Comparison of ENCODE assay signal across 31 cellular contexts in genomic region chr7:124351950-124352349, GRCh38.
A peak's percentile ranks its signal among the peaks of the same experiment; 100 is the strongest.
DNase-seq lines count a peak whose midpoint lies in the region; ATAC-seq, FAIRE-seq and TF ChIP-seq lines count a peak whose summit lies in the region.
"Had no signal": no experiment of that assay in that cellular context is flagged by ENCODE, and none has a peak within 500 bp of the region (broad histone marks: within the 10 kb centered on the region; RNA-seq: fewer than 3 reads in every experiment).

No MANE protein-coding gene starts in this region.

- H3K79me2 ChIP-seq in SK-N-SH (ENCODE audit: insufficient read depth) (no peaks in the 10 kb centered on the region), keratinocyte (ENCODE audit: control insufficient read depth, insufficient read depth, low read length) (no peaks in the 10 kb centered on the region)

- H3K9me1 ChIP-seq in keratinocyte (ENCODE audit: control insufficient read depth, extremely low read depth, insufficient read depth, low read length): no peaks in the 10 kb centered on the region

- peak overlapping the region in 1 of 2 experiments; percentile 24; a peak in 1 of 4 replicates for H3K27ac ChIP-seq in SK-N-SH (ENCODE audit: low read depth in 2 of 2, low read length in 1 of 2)
- no peak overlapping the region for H3K27ac ChIP-seq in keratinocyte (ENCODE audit: control insufficient read depth, insufficient read depth, low read length)
- H3K27ac ChIP-seq in testis: no peak overlapping the region
- H3K27ac ChIP-seq: cardiac muscle cell, GM23248, neural progenitor cell, SJSA1, upper lobe of left lung had no signal

- ATAC-seq in SK-N-SH treated with all-trans-retinoic acid at 6 μM for 48 hours: no peak
- ATAC-seq in naive thymus-derived CD8-positive, alpha-beta T cell: no peak
- ATAC-seq: stimulated activated effector memory CD8-positive, alpha-beta T cell treated with anti-CD3 and anti-CD28 coated beads, Interleukin-12 subunit alpha, Interleukin-12 subunit beta, amount 100 ng/mL, for 72 hours had no signal

- dilution Hi-C loops in keratinocyte (cut with MboI; ENCODE audit: extremely low pct_ligation_motif_present, low sequenced_read_pairs): no loop called here

- no peak for TF ChIP-seq EP300 in SK-N-SH (IDR thresholded peaks at IDR 0.05; ENCODE audit: borderline replicate concordance in 1 of 2, low read depth in 1 of 2, low read length in 1 of 2)

- H3K4me3 ChIP-seq in SK-N-SH (ENCODE audit: low read depth in 2 of 2, low read length in 1 of 2) (no peak overlapping the region), keratinocyte (ENCODE audit: control insufficient read depth in 2 of 3, extremely low read depth in 1 of 3, insufficient read depth in 2 of 3, low read depth in 1 of 3, low read length in 3 of 3) (no peak overlapping the region), testis (no peak overlapping the region)
- H3K4me3 ChIP-seq: cardiac muscle cell, GM23248, neural progenitor cell, SJSA1, upper lobe of left lung had no signal

- FAIRE-seq in keratinocyte (lab: Jason Lieb, UNC): no peak

- no peaks in the 10 kb centered on the region for H3F3A ChIP-seq in SK-N-SH (replicated peaks; ENCODE audit: insufficient read depth)

- H3K9me3 ChIP-seq in SK-N-SH (no peaks in the 10 kb centered on the region), keratinocyte (ENCODE audit: control insufficient read depth, low read depth, low read length) (no peaks in the 10 kb centered on the region), testis (no peaks in the 10 kb centered on the region)
- H3K9me3 ChIP-seq: SJSA1, upper lobe of left lung had no signal

- peaks cover 0 to 9% (median 9%) of the 10 kb centered on the region in 9 donors for H3K9me3 Mint-ChIP-seq in naive thymus-derived CD8-positive, alpha-beta T cell
- H3K9me3 Mint-ChIP-seq: activated B cell treated with CpG ODN at 0.5 μM for 24 hours; T-helper 1 cell treated with Interleukin-12 subunit alpha and Interleukin-12 subunit beta and Interleukin-4 antibody, amounts not matched to agents 30 μg/mL and 1 μg/mL, for 36 hours had no signal

- H3K9ac ChIP-seq in SK-N-SH (no peak overlapping the region), keratinocyte (ENCODE audit: control insufficient read depth, extremely low read depth, insufficient read depth, low read length) (no peak overlapping the region)
- H3K9ac ChIP-seq: GM23248, neural progenitor cell had no signal

- H3K4me1 ChIP-seq in SK-N-SH (ENCODE audit: control insufficient read depth in 1 of 2, insufficient read depth in 2 of 2, low read depth in 1 of 2, low read length in 1 of 2): peaks cover 0 to 4% of the 10 kb centered on the region in 2 experiments; a peak in 2 of 4 replicates
- no peaks in the 10 kb centered on the region for H3K4me1 ChIP-seq in keratinocyte (ENCODE audit: control insufficient read depth, extremely low read depth, insufficient read depth, low read length)
- peaks cover 4% of the 10 kb centered on the region for H3K4me1 ChIP-seq in testis
- H3K4me1 ChIP-seq: neural progenitor cell, SJSA1, upper lobe of left lung had no signal

- H3K36me3 Mint-ChIP-seq in naive thymus-derived CD8-positive, alpha-beta T cell: no peaks in the 10 kb centered on the region
- H3K36me3 Mint-ChIP-seq: activated naive CD8-positive, alpha-beta T cell; CD14-positive monocyte; neural progenitor cell; stimulated activated effector memory CD8-positive, alpha-beta T cell treated with anti-CD3 and anti-CD28 coated beads, Interleukin-12 subunit alpha, Interleukin-12 subunit beta, amount 100 ng/mL, for 72 hours had no signal

- DNase-seq in SK-N-SH: peak; percentile 14
- DNase-seq in globus pallidus (ENCODE audit: low spot score): peak; percentile 8
- no peak for DNase-seq in keratinocyte (ENCODE audit: low read depth, low spot score)
- peak; percentile 41 for DNase-seq in testis
- DNase-seq in naive thymus-derived CD8-positive, alpha-beta T cell: no peak
- DNase-seq in HUDEP-2 (lab: John Stamatoyannopoulos, UW; ENCODE audit: unreplicated experiment in 76 of 76): no peak
- no peak for DNase-seq in activated CD4-positive, alpha-beta T cell treated with anti-CD3 and anti-CD28 coated beads for 48 hours
- DNase-seq: 8988T; activated B cell treated with CpG ODN at 0.5 μM for 24 hours; activated CD4-positive, alpha-beta T cell treated with anti-CD3 and anti-CD28 coated beads, Interleukin-2, amount 50 U/mL, for 1 hour; activated effector memory CD4-positive, alpha-beta T cell treated with anti-CD3 and anti-CD28 coated beads, Interleukin-2, amount 50 U/mL, for 16 hours; activated T-cell treated with anti-CD3 and anti-CD28 coated beads, Interleukin-2, amount 50 U/mL, for 24 hours; erythroblast; GF-D8; GM23248; IMR-90; mammary epithelial cell; MV-4-11; NCI-H146; NCI-H446 treated with DMSO at 0.1 percent for 48 hours; NCI-H82; upper lobe of left lung had no signal

- H2AFZ ChIP-seq in SK-N-SH (ENCODE audit: low read depth): no peak overlapping the region
- H2AFZ ChIP-seq in keratinocyte (ENCODE audit: control insufficient read depth, low read length): peak overlapping the region; percentile 72
- H2AFZ ChIP-seq: GM23248, neural progenitor cell had no signal

- H3K36me3 ChIP-seq in SK-N-SH (replicated peaks in 1 of 2; ENCODE audit: control insufficient read depth in 1 of 2, insufficient read depth in 2 of 2, low read length in 1 of 2): no peaks in the 10 kb centered on the region
- no peaks in the 10 kb centered on the region for H3K36me3 ChIP-seq in keratinocyte (ENCODE audit: control insufficient read depth in 2 of 2, extremely low read depth in 1 of 2, insufficient read depth in 2 of 2, low read length in 2 of 2)
- H3K36me3 ChIP-seq in testis (ENCODE audit: low read depth, missing control alignments): no peaks in the 10 kb centered on the region
- H3K36me3 ChIP-seq: cardiac muscle cell, neural progenitor cell, SJSA1, upper lobe of left lung had no signal

- no peaks in the 10 kb centered on the region for H3K4me1 Mint-ChIP-seq in naive thymus-derived CD8-positive, alpha-beta T cell
- H3K4me1 Mint-ChIP-seq: activated B cell treated with CpG ODN at 0.5 μM for 24 hours; CD14-positive monocyte; neural progenitor cell; stimulated activated effector memory CD8-positive, alpha-beta T cell treated with anti-CD3 and anti-CD28 coated beads, Interleukin-12 subunit alpha, Interleukin-12 subunit beta, amount 100 ng/mL, for 72 hours had no signal

- H3K4me3 Mint-ChIP-seq in naive thymus-derived CD8-positive, alpha-beta T cell: no peak overlapping the region
- H3K4me3 Mint-ChIP-seq: activated B cell treated with CpG ODN at 0.5 μM for 24 hours; activated naive CD8-positive, alpha-beta T cell; activated T-cell treated with anti-CD3 and anti-CD28 coated beads, Interleukin-2, amount 50 U/mL, for 24 hours; CD14-positive monocyte; neural progenitor cell; stimulated activated effector memory CD8-positive, alpha-beta T cell treated with anti-CD3 and anti-CD28 coated beads, Interleukin-12 subunit alpha, Interleukin-12 subunit beta, amount 100 ng/mL, for 72 hours; T-helper 1 cell treated with Interleukin-12 subunit alpha and Interleukin-12 subunit beta and Interleukin-4 antibody, amounts not matched to agents 30 μg/mL and 1 μg/mL, for 36 hours had no signal

- TF ChIP-seq CTCF in SK-N-SH (IDR thresholded peaks at IDR 0.05): no peak
- TF ChIP-seq CTCF in keratinocyte (optimal IDR thresholded peaks at IDR 0.05 in 1 of 3, IDR thresholded peaks at IDR 0.05 in 1 of 3, conservative IDR thresholded peaks at IDR 0.05 in 1 of 3; ENCODE audit: extremely low read depth in 1 of 3, insufficient read depth in 2 of 3, low read length in 3 of 3): no peak
- no peak for TF ChIP-seq CTCF in testis (IDR thresholded peaks at IDR 0.05)

- no peak overlapping the region for H3K27ac Mint-ChIP-seq in naive thymus-derived CD8-positive, alpha-beta T cell
- H3K27ac Mint-ChIP-seq: activated B cell treated with CpG ODN at 0.5 μM for 24 hours; activated naive CD8-positive, alpha-beta T cell; activated T-cell treated with anti-CD3 and anti-CD28 coated beads, Interleukin-2, amount 50 U/mL, for 24 hours; CD14-positive monocyte; neural progenitor cell; progenitor cell of endocrine pancreas; stimulated activated effector memory CD8-positive, alpha-beta T cell treated with anti-CD3 and anti-CD28 coated beads, Interleukin-12 subunit alpha, Interleukin-12 subunit beta, amount 100 ng/mL, for 72 hours; T-helper 1 cell treated with Interleukin-12 subunit alpha and Interleukin-12 subunit beta and Interleukin-4 antibody, amounts not matched to agents 30 μg/mL and 1 μg/mL, for 36 hours had no signal

- no peak overlapping the region for H3K4me2 ChIP-seq in SK-N-SH
- H3K4me2 ChIP-seq in keratinocyte (ENCODE audit: control insufficient read depth, extremely low read depth, insufficient read depth, low read depth, low read length): peak overlapping the region; percentile 9
- H3K4me2 ChIP-seq: neural progenitor cell had no signal

- no peaks in the 10 kb centered on the region for H3K9me2 ChIP-seq in SK-N-SH

- no peak for TF ChIP-seq RAD21 in SK-N-SH (IDR thresholded peaks at IDR 0.05; ENCODE audit: low read length)

- H3K27me3 Mint-ChIP-seq in naive thymus-derived CD8-positive, alpha-beta T cell: peaks cover 0 to 2% (median 0%) of the 10 kb centered on the region in 5 donors
- H3K27me3 Mint-ChIP-seq: activated B cell treated with CpG ODN at 0.5 μM for 24 hours; activated naive CD8-positive, alpha-beta T cell; activated T-cell treated with anti-CD3 and anti-CD28 coated beads, Interleukin-2, amount 50 U/mL, for 24 hours; progenitor cell of endocrine pancreas had no signal

- intact Hi-C loops in testis (cut with DNase I; ENCODE audit: low total_unique reads): no loop called here

- no peak for TF ChIP-seq POLR2A in testis (IDR thresholded peaks at IDR 0.05)

- WGBS in SK-N-SH (ENCODE audit: low lambda C conversion rate): 40% methylated on average over 8 of the region's 8 CpGs
- WGBS in testis, 2 donors: 24 to 31% methylated on average over 8 of the region's 8 CpGs

- no peaks in the 10 kb centered on the region for H3K27me3 ChIP-seq in SK-N-SH (ENCODE audit: insufficient read depth)
- no peaks in the 10 kb centered on the region for H3K27me3 ChIP-seq in keratinocyte (ENCODE audit: control insufficient read depth, extremely low read depth, insufficient read depth, low read length)
- H3K27me3 ChIP-seq in testis: no peaks in the 10 kb centered on the region
- H3K27me3 ChIP-seq: cardiac muscle cell, neural progenitor cell, SJSA1, upper lobe of left lung had no signal

- H4K20me1 ChIP-seq in SK-N-SH (ENCODE audit: insufficient read depth) (no peaks in the 10 kb centered on the region), keratinocyte (ENCODE audit: control insufficient read depth, extremely low read depth, insufficient read depth, low read length) (no peaks in the 10 kb centered on the region)

- POLR2A ChIA-PET in SK-N-SH (lab: Yijun Ruan, JAX): no interaction called here
- POLR2A ChIA-PET in naive thymus-derived CD8-positive, alpha-beta T cell (lab: Charles Lee): no interaction called here

- CTCF ChIA-PET in SK-N-SH (lab: Yijun Ruan, JAX): no interaction called here

TF ChIP-seq in SK-N-SH, 30 proteins besides CTCF, POLR2A, EP300 and RAD21 (continues in another document):
- TF ChIP-seq NFIC (IDR thresholded peaks at IDR 0.05; ENCODE audit: borderline replicate concordance): no peak

TF ChIP-seq in SK-N-SH treated with all-trans-retinoic acid at 6 μM for 48 hours, 23 proteins besides CTCF, POLR2A, EP300 and RAD21 (continues in another document):
- TF ChIP-seq SNAI2 (CRISPR knock-in tag; IDR thresholded peaks at IDR 0.05) (no peak), ISL1 (CRISPR knock-in tag; IDR thresholded peaks at IDR 0.05) (no peak), PPARA (CRISPR knock-in tag; IDR thresholded peaks at IDR 0.05; ENCODE audit: borderline replicate concordance) (no peak)

Comparison
In these comparisons a context has a peak if more than half of its experiments do, and no peak if none do; other contexts are left out.
1. DNase-seq: peak in SK-N-SH (single experiment), globus pallidus (single experiment) and testis (single experiment); none in keratinocyte (single experiment), naive thymus-derived CD8-positive, alpha-beta T cell (0 of 10), HUDEP-2 (0 of 76) and activated CD4-positive, alpha-beta T cell treated with anti-CD3 and anti-CD28 coated beads for 48 hours (single experiment).